ENCODE assay signal across 22 cellular contexts in the genomic region with DNA sequence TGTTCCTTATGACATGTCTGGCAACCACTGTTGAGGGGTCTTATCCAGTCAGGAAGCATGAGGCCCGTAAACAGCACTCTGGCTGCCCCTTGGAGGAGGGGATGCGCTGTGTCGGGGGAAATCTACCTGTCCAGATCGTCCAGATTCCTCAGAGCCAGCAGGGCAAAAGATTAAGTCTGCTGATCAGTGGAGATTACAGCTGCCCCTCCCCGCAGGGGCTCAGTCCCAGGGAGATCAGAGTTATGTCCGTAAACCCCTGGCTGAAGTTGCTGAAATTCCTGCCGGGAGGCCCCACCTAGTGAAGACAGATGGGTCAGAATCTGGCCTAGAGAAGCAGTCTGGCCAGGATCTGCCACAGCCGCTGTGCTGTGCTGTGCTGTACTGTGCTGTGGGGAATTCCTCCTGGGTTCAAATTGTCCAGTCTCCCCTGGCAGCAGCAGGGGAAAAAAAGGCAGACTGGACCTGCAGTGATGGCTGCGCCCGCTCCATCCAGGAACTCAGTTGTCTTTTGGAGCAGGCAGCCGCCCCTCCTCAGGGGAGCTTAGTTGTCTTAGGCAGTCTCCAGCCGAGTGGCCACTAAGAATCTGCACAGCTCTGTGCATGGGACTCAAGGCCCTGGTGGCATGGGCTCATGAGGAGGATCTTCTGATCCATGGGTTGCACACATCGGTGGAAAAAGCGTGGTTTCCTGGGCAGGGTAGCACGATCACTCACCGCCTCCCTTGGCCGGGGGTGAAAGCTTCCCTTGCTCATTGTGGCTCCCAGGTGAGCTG.
A peak's percentile ranks its signal among the peaks of the same experiment; 100 is the strongest.
DNase-seq lines count a peak whose midpoint lies in the region; ATAC-seq and TF ChIP-seq lines count a peak whose summit lies in the region.
"Had no signal": no experiment of that assay in that cellular context is flagged by ENCODE, and none has a peak within 500 bp of the region (broad histone marks: within the 10 kb centered on the region; RNA-seq: fewer than 3 reads in every experiment).

No MANE protein-coding gene starts in this region.

- no peak overlapping the region for H3K18ac ChIP-seq in mesendoderm (ENCODE audit: low read length)

- H4K8ac ChIP-seq in mesendoderm (ENCODE audit: low read depth, low read length): no peak overlapping the region

- ATAC-seq in right cardiac atrium (no peak), left ventricle myocardium superior (no peak)
- peak; percentile 16 for ATAC-seq in stimulated activated memory B cell treated with anti-CD40 and anti-IgM and Interleukin-4, amounts not matched to agents 10 μg/mL and 1 μg/mL and 100 μg/mL, for 72 hours

- no peak overlapping the region for H3K4ac ChIP-seq in mesendoderm (ENCODE audit: low read depth, low read length)

- no peak overlapping the region for H2AK5ac ChIP-seq in mesendoderm (ENCODE audit: low read length)

- 79% methylated on average over 17 of the region's 17 CpGs for WGBS in right cardiac atrium
- no CpG with 5 or more reads among the region's 17 CpGs for WGBS in mesendoderm (ENCODE audit: extremely low coverage, insufficient coverage, low lambda C conversion rate)

- H3K4me3 ChIP-seq in right cardiac atrium (ENCODE audit: low read length) (no peak overlapping the region), mesendoderm (ENCODE audit: low read length) (no peak overlapping the region), colonic mucosa (no peak overlapping the region)
- H3K4me3 ChIP-seq: BLaER1 treated with 17β-estradiol and CSF1 and Interleukin-3, amounts not matched to agents 10 nM and 100 nM; PC-9; SK-N-MC had no signal

- intact Hi-C loops in right cardiac atrium (cut with DNase I) (no loop called here), left ventricle myocardium superior (cut with micrococcal nuclease) (no loop called here), colonic mucosa (cut with DNase I) (no loop called here)

- H3K36me3 ChIP-seq in mesendoderm (ENCODE audit: control insufficient read depth, insufficient read depth, low read length) (no peaks in the 10 kb centered on the region), colonic mucosa (no peaks in the 10 kb centered on the region)
- H3K36me3 ChIP-seq: BLaER1 treated with 17β-estradiol and CSF1 and Interleukin-3, amounts not matched to agents 10 nM and 100 nM had no signal

- H3K9me3 ChIP-seq in right cardiac atrium (ENCODE audit: control insufficient read depth, low read length) (no peaks in the 10 kb centered on the region), colonic mucosa (no peaks in the 10 kb centered on the region)
- H3K9me3 ChIP-seq: BLaER1 treated with 17β-estradiol and CSF1 and Interleukin-3, amounts not matched to agents 10 nM and 100 nM had no signal

- TF ChIP-seq CTCF in chondrocyte (IDR thresholded peaks at IDR 0.05) (no peak), colonic mucosa (IDR thresholded peaks at IDR 0.05) (no peak)

- H3K27ac ChIP-seq in right cardiac atrium (ENCODE audit: low read length) (no peak overlapping the region), mesendoderm (ENCODE audit: low read depth, low read length) (no peak overlapping the region), colonic mucosa (no peak overlapping the region)
- H3K27ac ChIP-seq: BLaER1 treated with 17β-estradiol and CSF1 and Interleukin-3, amounts not matched to agents 10 nM and 100 nM; PC-9; SK-N-MC had no signal

- H2BK120ac ChIP-seq in mesendoderm (ENCODE audit: low read depth, low read length): no peak overlapping the region

- DNase-seq in right cardiac atrium (peak in 2 of 3 donors; percentile 25 to 27), left ventricle myocardium superior (no peak), chondrocyte (ENCODE audit: low spot score) (peak; percentile 60), mesendoderm (peak; percentile 10), colonic mucosa (no peak), NCI-H2029 (lab: John Stamatoyannopoulos, UW) (no peak), SK-N-DZ (ENCODE audit: low spot score) (no peak)
- DNase-seq: 8988T; Calu3; CD4-positive, alpha-beta memory T cell; DMS153; NCI-H1092; NCI-H1436 treated with DMSO at 0.1 percent for 48 hours; NCI-H2029 treated with DMSO at 0.1 percent for 48 hours; NCI-H226; NCI-H510A treated with DMSO at 0.1 percent for 48 hours; PC-9; RPMI8226; SHP77 had no signal

- H3K4me1 Mint-ChIP-seq in chondrocyte (ENCODE audit: low read depth): no peaks in the 10 kb centered on the region
- no peaks in the 10 kb centered on the region for H3K4me1 Mint-ChIP-seq in stimulated activated memory B cell treated with anti-CD40 and anti-IgM and Interleukin-4, amounts not matched to agents 10 μg/mL and 1 μg/mL and 100 μg/mL, for 72 hours
- H3K4me1 Mint-ChIP-seq: CD4-positive, alpha-beta memory T cell had no signal

- H3K4me1 ChIP-seq in right cardiac atrium (ENCODE audit: control insufficient read depth, insufficient read depth, low read length) (no peaks in the 10 kb centered on the region), mesendoderm (ENCODE audit: control insufficient read depth, low read depth, low read length) (no peaks in the 10 kb centered on the region), colonic mucosa (no peaks in the 10 kb centered on the region)
- H3K4me1 ChIP-seq: BLaER1 treated with 17β-estradiol and CSF1 and Interleukin-3, amounts not matched to agents 10 nM and 100 nM had no signal

- H3K23ac ChIP-seq in mesendoderm (ENCODE audit: low read length): no peak overlapping the region

- no peak overlapping the region for H2BK5ac ChIP-seq in mesendoderm (ENCODE audit: low read length)

- no peaks in the 10 kb centered on the region for H3K79me1 ChIP-seq in mesendoderm (ENCODE audit: low read length)

- no peak overlapping the region for H3K4me3 Mint-ChIP-seq in chondrocyte (ENCODE audit: unreplicated experiment)
- H3K4me3 Mint-ChIP-seq in stimulated activated memory B cell treated with anti-CD40 and anti-IgM and Interleukin-4, amounts not matched to agents 10 μg/mL and 1 μg/mL and 100 μg/mL, for 72 hours: no peak overlapping the region
- H3K4me3 Mint-ChIP-seq: CD4-positive, alpha-beta memory T cell had no signal

- H2BK15ac ChIP-seq in mesendoderm (replicated peaks; ENCODE audit: low read depth): no peak overlapping the region

- no peak overlapping the region for H3K4me2 ChIP-seq in mesendoderm (ENCODE audit: low read length)
- H3K4me2 ChIP-seq: BLaER1 treated with 17β-estradiol and CSF1 and Interleukin-3, amounts not matched to agents 10 nM and 100 nM; PC-9 had no signal

- H3K79me2 ChIP-seq in mesendoderm (ENCODE audit: control insufficient read depth, insufficient read depth, low read length): no peaks in the 10 kb centered on the region

- H3K27me3 ChIP-seq in right cardiac atrium (ENCODE audit: control insufficient read depth, insufficient read depth): no peaks in the 10 kb centered on the region
- H3K27me3 ChIP-seq in mesendoderm (ENCODE audit: insufficient read depth, low read length, poor library complexity): no peaks in the 10 kb centered on the region
- H3K27me3 ChIP-seq in colonic mucosa: no peaks in the 10 kb centered on the region
- H3K27me3 ChIP-seq: BLaER1 treated with 17β-estradiol and CSF1 and Interleukin-3, amounts not matched to agents 10 nM and 100 nM had no signal

- H3K9ac ChIP-seq in mesendoderm (ENCODE audit: low read length) (no peak overlapping the region), colonic mucosa (ENCODE audit: low read depth in 2 of 2, low read length in 2 of 2) (no peak overlapping the region)
- H3K9ac ChIP-seq: BLaER1 treated with 17β-estradiol and CSF1 and Interleukin-3, amounts not matched to agents 10 nM and 100 nM had no signal

- peaks cover 13% of the 10 kb centered on the region for H3K9me3 Mint-ChIP-seq in chondrocyte (ENCODE audit: low read depth)
- peaks cover 6% of the 10 kb centered on the region for H3K9me3 Mint-ChIP-seq in stimulated activated memory B cell treated with anti-CD40 and anti-IgM and Interleukin-4, amounts not matched to agents 10 μg/mL and 1 μg/mL and 100 μg/mL, for 72 hours

- no peaks in the 10 kb centered on the region for H3K27me3 Mint-ChIP-seq in chondrocyte (ENCODE audit: low read depth)
- no peaks in the 10 kb centered on the region for H3K27me3 Mint-ChIP-seq in stimulated activated memory B cell treated with anti-CD40 and anti-IgM and Interleukin-4, amounts not matched to agents 10 μg/mL and 1 μg/mL and 100 μg/mL, for 72 hours
- H3K27me3 Mint-ChIP-seq: CD4-positive, alpha-beta memory T cell had no signal

- H3K27ac Mint-ChIP-seq in chondrocyte (ENCODE audit: unreplicated experiment): no peak overlapping the region
- H3K27ac Mint-ChIP-seq in stimulated activated memory B cell treated with anti-CD40 and anti-IgM and Interleukin-4, amounts not matched to agents 10 μg/mL and 1 μg/mL and 100 μg/mL, for 72 hours: no peak overlapping the region
- H3K27ac Mint-ChIP-seq: CD4-positive, alpha-beta memory T cell had no signal

- H3K36me3 Mint-ChIP-seq in chondrocyte (ENCODE audit: low read depth): no peaks in the 10 kb centered on the region
- no peaks in the 10 kb centered on the region for H3K36me3 Mint-ChIP-seq in stimulated activated memory B cell treated with anti-CD40 and anti-IgM and Interleukin-4, amounts not matched to agents 10 μg/mL and 1 μg/mL and 100 μg/mL, for 72 hours
- H3K36me3 Mint-ChIP-seq: CD4-positive, alpha-beta memory T cell had no signal

- no peak overlapping the region for H3K56ac ChIP-seq in mesendoderm (ENCODE audit: low read length)

- no peak overlapping the region for H4K5ac ChIP-seq in mesendoderm (ENCODE audit: low read length)

Comparison
In these comparisons a context has a peak if more than half of its experiments do, and no peak if none do; other contexts are left out.
1. DNase-seq: peak in right cardiac atrium (2 of 3), chondrocyte (single experiment) and mesendoderm (single experiment); none in left ventricle myocardium superior (single experiment), colonic mucosa (single experiment), NCI-H2029 (single experiment) and SK-N-DZ (single experiment).